ENCODE assay signal across 14 cellular contexts in the genomic region with DNA sequence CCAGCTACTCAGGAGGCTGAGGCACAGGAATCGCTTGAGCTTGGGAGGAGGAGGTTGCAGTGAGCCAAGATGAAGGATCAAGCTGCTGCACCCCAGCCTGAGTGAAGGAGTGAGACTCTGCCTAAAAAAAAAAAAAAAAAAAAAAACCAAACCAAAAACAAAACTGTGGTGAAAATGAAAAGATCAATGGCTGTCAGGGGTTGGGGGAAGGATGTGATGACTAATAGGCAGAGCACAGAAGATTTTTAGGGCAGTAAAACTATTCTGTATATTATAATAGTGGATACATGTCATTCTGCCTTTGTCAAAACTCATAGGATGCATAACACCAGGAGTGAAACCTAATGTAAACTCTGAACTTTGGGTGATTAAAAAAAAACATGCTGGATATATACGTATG.
DNase-seq lines count a peak whose midpoint lies in the region; ATAC-seq lines count a peak whose summit lies in the region.
"Had no signal": no experiment of that assay in that cellular context is flagged by ENCODE, and none has a peak within 500 bp of the region (broad histone marks: within the 10 kb centered on the region; RNA-seq: fewer than 3 reads in every experiment).

No MANE protein-coding gene starts in this region.

- H3K4me3 ChIP-seq in MG63, result no peak overlapping the region
- H3K4me3 ChIP-seq: smooth muscle cell had no signal

- H3K4me3 Mint-ChIP-seq in activated CD4-positive, alpha-beta T cell treated with anti-CD3 and anti-CD28 coated beads for 36 hours, result no peak overlapping the region
- H3K4me3 Mint-ChIP-seq in activated T-helper 1 cell treated with anti-CD3 and anti-CD28 coated beads, Interleukin-12 subunit alpha, Interleukin-12 subunit beta, Interleukin-2, Interleukin-4 antibody, amounts not matched to agents 30 ng/mL and 10 ng/mL and 1 ng/mL, durations not matched to agents 14 hours and 24 hours and 36 hours, result no peak overlapping the region
- H3K4me3 Mint-ChIP-seq: CD4-positive, alpha-beta memory T cell had no signal

- H3K36me3 ChIP-seq in MG63, result no peaks in the 10 kb centered on the region

- H3K27me3 ChIP-seq in MG63, result no peaks in the 10 kb centered on the region

- POLR2A ChIA-PET in activated CD4-positive, alpha-beta T cell treated with anti-CD3 and anti-CD28 coated beads for 36 hours (lab: Charles Lee), result no interaction called here

- CTCF ChIA-PET in activated CD4-positive, alpha-beta T cell treated with anti-CD3 and anti-CD28 coated beads for 36 hours (lab: Charles Lee), result no interaction called here

- DNase-seq in activated CD4-positive, alpha-beta T cell treated with anti-CD3 and anti-CD28 coated beads for 36 hours, result peak; percentile 10
- DNase-seq in activated CD4-positive, alpha-beta T cell treated with anti-CD3 and anti-CD28 coated beads for 48 hours, result no peak
- no peak for DNase-seq in activated T-helper 1 cell treated with anti-CD3 and anti-CD28 coated beads, Interleukin-12 subunit alpha, Interleukin-12 subunit beta, Interleukin-2, Interleukin-4 antibody, amounts not matched to agents 30 ng/mL and 10 ng/mL and 1 ng/mL, durations not matched to agents 14 hours and 24 hours and 36 hours (ENCODE audit: low spot score)
- DNase-seq in MG63 (no peak), hypothalamus (lab: John Stamatoyannopoulos, UW) (no peak)
- DNase-seq in stimulated activated CD4-positive, alpha-beta T cell treated with anti-CD3 and anti-CD28 coated beads, Interleukin-2, amount 100 ng/mL, for 24 hours, result no peak
- DNase-seq: CD4-positive, alpha-beta memory T cell; dermis blood vessel endothelial cell; KG1; NCI-H187; SIG-M5 had no signal

- no peak overlapping the region for H3K27ac Mint-ChIP-seq in activated CD4-positive, alpha-beta T cell treated with anti-CD3 and anti-CD28 coated beads for 36 hours
- H3K27ac Mint-ChIP-seq in activated T-helper 1 cell treated with anti-CD3 and anti-CD28 coated beads, Interleukin-12 subunit alpha, Interleukin-12 subunit beta, Interleukin-2, Interleukin-4 antibody, amounts not matched to agents 30 ng/mL and 10 ng/mL and 1 ng/mL, durations not matched to agents 14 hours and 24 hours and 36 hours, result peak overlapping the region; percentile 55
- H3K27ac Mint-ChIP-seq: CD4-positive, alpha-beta memory T cell had no signal

- no peaks in the 10 kb centered on the region for H3K9me3 Mint-ChIP-seq in activated CD4-positive, alpha-beta T cell treated with anti-CD3 and anti-CD28 coated beads for 36 hours (ENCODE audit: low read depth)
- H3K9me3 Mint-ChIP-seq in activated T-helper 1 cell treated with anti-CD3 and anti-CD28 coated beads, Interleukin-12 subunit alpha, Interleukin-12 subunit beta, Interleukin-2, Interleukin-4 antibody, amounts not matched to agents 30 ng/mL and 10 ng/mL and 1 ng/mL, durations not matched to agents 14 hours and 24 hours and 36 hours, result no peaks in the 10 kb centered on the region

- peak; percentile 94 for ATAC-seq in activated CD4-positive, alpha-beta T cell treated with anti-CD3 and anti-CD28 coated beads for 36 hours
- ATAC-seq in GM21360 (IDR thresholded peaks at IDR 0.05; ENCODE audit: unreplicated experiment) (peak; percentile 67), HG02981 (IDR thresholded peaks at IDR 0.05; ENCODE audit: unreplicated experiment) (peak; percentile 60)

- H3K4me1 Mint-ChIP-seq in activated CD4-positive, alpha-beta T cell treated with anti-CD3 and anti-CD28 coated beads for 36 hours, result peaks cover 4% of the 10 kb centered on the region
- peaks cover 7% of the 10 kb centered on the region for H3K4me1 Mint-ChIP-seq in activated T-helper 1 cell treated with anti-CD3 and anti-CD28 coated beads, Interleukin-12 subunit alpha, Interleukin-12 subunit beta, Interleukin-2, Interleukin-4 antibody, amounts not matched to agents 30 ng/mL and 10 ng/mL and 1 ng/mL, durations not matched to agents 14 hours and 24 hours and 36 hours (ENCODE audit: low read depth)
- H3K4me1 Mint-ChIP-seq: CD4-positive, alpha-beta memory T cell had no signal

- H3K27me3 Mint-ChIP-seq in activated CD4-positive, alpha-beta T cell treated with anti-CD3 and anti-CD28 coated beads for 36 hours, result peaks cover 11% of the 10 kb centered on the region
- peaks cover 29% of the 10 kb centered on the region for H3K27me3 Mint-ChIP-seq in activated T-helper 1 cell treated with anti-CD3 and anti-CD28 coated beads, Interleukin-12 subunit alpha, Interleukin-12 subunit beta, Interleukin-2, Interleukin-4 antibody, amounts not matched to agents 30 ng/mL and 10 ng/mL and 1 ng/mL, durations not matched to agents 14 hours and 24 hours and 36 hours (ENCODE audit: insufficient read depth)

- H3K36me3 Mint-ChIP-seq in activated CD4-positive, alpha-beta T cell treated with anti-CD3 and anti-CD28 coated beads for 36 hours (ENCODE audit: low read depth), result no peaks in the 10 kb centered on the region
- no peaks in the 10 kb centered on the region for H3K36me3 Mint-ChIP-seq in activated T-helper 1 cell treated with anti-CD3 and anti-CD28 coated beads, Interleukin-12 subunit alpha, Interleukin-12 subunit beta, Interleukin-2, Interleukin-4 antibody, amounts not matched to agents 30 ng/mL and 10 ng/mL and 1 ng/mL, durations not matched to agents 14 hours and 24 hours and 36 hours (ENCODE audit: low read depth)
- H3K36me3 Mint-ChIP-seq: CD4-positive, alpha-beta memory T cell had no signal

- H3K9me3 ChIP-seq in MG63, result no peaks in the 10 kb centered on the region

- intact Hi-C loops in activated CD4-positive, alpha-beta T cell treated with anti-CD3 and anti-CD28 coated beads for 36 hours (cut with DNase I, micrococcal nuclease), result loop anchor here (1.0 kb wide), 2 partner anchors 19 to 22 kb away; no protein-coding TSS in a partner anchor
- intact Hi-C loops in activated T-helper 1 cell treated with anti-CD3 and anti-CD28 coated beads, Interleukin-12 subunit alpha, Interleukin-12 subunit beta, Interleukin-2, Interleukin-4 antibody, amounts not matched to agents 30 ng/mL and 10 ng/mL and 1 ng/mL, durations not matched to agents 14 hours and 24 hours and 36 hours (cut with micrococcal nuclease), result loop anchor here (1.0 to 2.0 kb wide), 2 partner anchors 19 to 28 kb away; no protein-coding TSS in a partner anchor
